24 cellular contexts compared by ENCODE assay signal in genomic region chr7:49397750-49398149, GRCh38.
"Had no signal": no experiment of that assay in that cellular context is flagged by ENCODE, and none has a peak within 500 bp of the region (broad histone marks: within the 10 kb centered on the region; RNA-seq: fewer than 3 reads in every experiment).

No MANE protein-coding gene starts in this region.

- H3K79me2 ChIP-seq: parathyroid adenoma had no signal

- ATAC-seq: activated CD4-positive, alpha-beta T cell treated with anti-CD3 and anti-CD28 coated beads for 36 hours; activated T-cell treated with anti-CD3 and anti-CD28 coated beads, Interleukin-2, amount 50 U/mL, for 72 hours; gastroesophageal sphincter; WTC11 had no signal

- H3K36me3 ChIP-seq: gastroesophageal sphincter, suprapubic skin, tibial nerve had no signal

- H3K4me3 Mint-ChIP-seq: activated CD4-positive, alpha-beta T cell treated with anti-CD3 and anti-CD28 coated beads for 36 hours; activated naive CD4-positive, alpha-beta T cell treated with anti-CD3 and anti-CD28 coated beads for 36 hours; activated naive CD8-positive, alpha-beta T cell treated with anti-CD3 and anti-CD28 coated beads, Interleukin-2, amount 10 ng/mL, durations not matched to agents 7 days and 5 days; activated T-cell treated with anti-CD3 and anti-CD28 coated beads, Interleukin-2, amount 50 U/mL, for 72 hours; memory B cell; nephron; stimulated activated naive CD8-positive, alpha-beta T cell treated with anti-CD3 and anti-CD28 coated beads, Interleukin-15, Interleukin-2, amounts not matched to agents 100 ng/mL and 50 ng/mL, for 24 hours; WTC11 had no signal

- H3K9me3 Mint-ChIP-seq: activated naive CD4-positive, alpha-beta T cell treated with anti-CD3 and anti-CD28 coated beads for 36 hours; activated naive CD8-positive, alpha-beta T cell treated with anti-CD3 and anti-CD28 coated beads, Interleukin-2, amount 10 ng/mL, durations not matched to agents 7 days and 5 days; nephron; stimulated activated naive CD8-positive, alpha-beta T cell treated with anti-CD3 and anti-CD28 coated beads, Interleukin-15, Interleukin-2, amounts not matched to agents 100 ng/mL and 50 ng/mL, for 24 hours; WTC11 had no signal

- H3K27ac ChIP-seq: epithelial cell of prostate, gastroesophageal sphincter, parathyroid adenoma, suprapubic skin, tibial nerve had no signal

- H2AFZ ChIP-seq: parathyroid adenoma had no signal

- H3K27me3 Mint-ChIP-seq: activated CD4-positive, alpha-beta T cell treated with anti-CD3 and anti-CD28 coated beads for 36 hours; activated naive CD8-positive, alpha-beta T cell treated with anti-CD3 and anti-CD28 coated beads, Interleukin-2, amount 10 ng/mL, durations not matched to agents 7 days and 5 days; memory B cell; stimulated activated naive CD8-positive, alpha-beta T cell treated with anti-CD3 and anti-CD28 coated beads, Interleukin-15, Interleukin-2, amounts not matched to agents 100 ng/mL and 50 ng/mL, for 24 hours had no signal

- H3K4me3 ChIP-seq: gastroesophageal sphincter, suprapubic skin, tibial nerve had no signal

- H3K27me3 ChIP-seq: suprapubic skin, tibial nerve had no signal

- DNase-seq: activated CD4-positive, alpha-beta T cell treated with anti-CD3 and anti-CD28 coated beads for 36 hours; activated CD4-positive, alpha-beta T cell treated with anti-CD3 and anti-CD28 coated beads, Interleukin-2, amount 50 U/mL, for 48 hours; activated effector memory CD4-positive, alpha-beta T cell treated with Interleukin-2 at 50 U/mL for 16 hours; activated naive CD4-positive, alpha-beta T cell treated with anti-CD3 and anti-CD28 coated beads for 36 hours; activated naive CD8-positive, alpha-beta T cell treated with anti-CD3 and anti-CD28 coated beads, Interleukin-2, amount 10 ng/mL, durations not matched to agents 7 days and 5 days; activated T-cell treated with anti-CD3 and anti-CD28 coated beads, Interleukin-2, amount 50 U/mL, for 72 hours; amygdala; cortex of kidney; head of caudate nucleus; islet precursor cell; left cardiac atrium; nucleus accumbens; right cardiac atrium; stimulated activated CD4-positive, alpha-beta T cell treated with anti-CD3 and anti-CD28 coated beads, Interleukin-4, amount 100 ng/mL, for 4 hours; T-helper 9 cell had no signal

- H3K4me1 ChIP-seq: gastroesophageal sphincter, parathyroid adenoma, tibial nerve had no signal

- H3K9ac ChIP-seq: parathyroid adenoma had no signal

- H3K36me3 Mint-ChIP-seq: activated naive CD8-positive, alpha-beta T cell treated with anti-CD3 and anti-CD28 coated beads, Interleukin-2, amount 10 ng/mL, durations not matched to agents 7 days and 5 days; memory B cell; WTC11 had no signal

- H3K4me1 Mint-ChIP-seq: activated CD4-positive, alpha-beta T cell treated with anti-CD3 and anti-CD28 coated beads for 36 hours; activated naive CD8-positive, alpha-beta T cell treated with anti-CD3 and anti-CD28 coated beads, Interleukin-2, amount 10 ng/mL, durations not matched to agents 7 days and 5 days; memory B cell had no signal

- H3K27ac Mint-ChIP-seq: activated CD4-positive, alpha-beta T cell treated with anti-CD3 and anti-CD28 coated beads for 36 hours; activated naive CD4-positive, alpha-beta T cell treated with anti-CD3 and anti-CD28 coated beads for 36 hours; activated naive CD8-positive, alpha-beta T cell treated with anti-CD3 and anti-CD28 coated beads, Interleukin-2, amount 10 ng/mL, durations not matched to agents 7 days and 5 days; activated T-cell treated with anti-CD3 and anti-CD28 coated beads, Interleukin-2, amount 50 U/mL, for 72 hours; memory B cell; stimulated activated naive CD8-positive, alpha-beta T cell treated with anti-CD3 and anti-CD28 coated beads, Interleukin-15, Interleukin-2, amounts not matched to agents 100 ng/mL and 50 ng/mL, for 24 hours; WTC11 had no signal

- H3K9me3 ChIP-seq: gastroesophageal sphincter, suprapubic skin, tibial nerve had no signal
